In genomic region chr6:11766589-11767450, GRCh38 we compare ENCODE assay signal across 11 cellular contexts. TPM values are rescaled to one million over a fixed set of nuclear protein-coding genes. Genes with fewer than 3 reads are reported as not detected.
DNase-seq lines count a peak whose midpoint lies in the region; TF ChIP-seq lines count a peak whose summit lies in the region.
"Had no signal": no experiment of that assay in that cellular context is flagged by ENCODE, and none has a peak within 500 bp of the region (broad histone marks: within the 10 kb centered on the region; RNA-seq: fewer than 3 reads in every experiment).

No MANE protein-coding gene starts in this region.

- H3K36me3 ChIP-seq in mesodermal cell (ENCODE audit: control insufficient read depth, insufficient read depth, low read length), result no peaks in the 10 kb centered on the region
- no peaks in the 10 kb centered on the region for H3K36me3 ChIP-seq in neuronal stem cell (replicated peaks in 1 of 2; ENCODE audit: control insufficient read depth in 2 of 2, insufficient read depth in 2 of 2, low read length in 2 of 2)

- no peaks in the 10 kb centered on the region for H3K79me1 ChIP-seq in neuronal stem cell (ENCODE audit: low read depth, low read length)

- H2BK15ac ChIP-seq in neuronal stem cell (ENCODE audit: low read length), result no peak overlapping the region

- WGBS in mesodermal cell (ENCODE audit: insufficient coverage in 2 of 2), 2 experiments, result 53 to 61% methylated on average over 3 to 6 of the region's 8 CpGs
- WGBS in neuronal stem cell (ENCODE audit: extremely low coverage in 2 of 2, insufficient read length in 2 of 2, insufficient replicate concordance in 1 of 2), 2 donors, result no CpG with 5 or more reads among the region's 8 CpGs

- H3K14ac ChIP-seq in neuronal stem cell (ENCODE audit: low read length), result no peak overlapping the region

- peak; percentile 92 for DNase-seq in AG08395 (ENCODE audit: low spot score)
- DNase-seq in LHCN-M2 (ENCODE audit: low read depth), result peak; percentile 97
- DNase-seq in coronary artery (ENCODE audit: low spot score), result peak; percentile 72
- no peak for DNase-seq in neuronal stem cell (ENCODE audit: low spot score)
- DNase-seq in NCI-H82 treated with DMSO at 0.1 percent for 48 hours (lab: John Stamatoyannopoulos, UW; ENCODE audit: unreplicated experiment), result no peak
- DNase-seq in dorsolateral prefrontal cortex, result no peak
- no peak for DNase-seq in DMS153 (lab: John Stamatoyannopoulos, UW)
- DNase-seq: activated CD4-positive, alpha-beta memory T cell treated with anti-CD3 and anti-CD28 coated beads for 36 hours; effector CD8-positive, alpha-beta T cell had no signal

- H3K23ac ChIP-seq in neuronal stem cell (ENCODE audit: low read depth, low read length, poor library complexity), result no peak overlapping the region

- H4K8ac ChIP-seq in neuronal stem cell (ENCODE audit: low read depth, low read length), result no peak overlapping the region

- intact Hi-C loops in dorsolateral prefrontal cortex (cut with DNase I), result no loop called here

- H3K4ac ChIP-seq in neuronal stem cell (ENCODE audit: low read length), result no peak overlapping the region

- H3K9ac ChIP-seq in neuronal stem cell (ENCODE audit: low read depth, low read length, poor library complexity), result no peak overlapping the region

- H2BK5ac ChIP-seq in neuronal stem cell (ENCODE audit: low read length), result no peak overlapping the region

- no peak overlapping the region for H3K18ac ChIP-seq in neuronal stem cell (ENCODE audit: low read length)

- H3K9me3 ChIP-seq in mesodermal cell (ENCODE audit: control insufficient read depth, low read length), result no peaks in the 10 kb centered on the region
- H3K9me3 ChIP-seq in neuronal stem cell (replicated peaks in 1 of 2; ENCODE audit: control insufficient read depth in 2 of 2, insufficient read depth in 1 of 2, low read depth in 1 of 2, low read length in 2 of 2), result no peaks in the 10 kb centered on the region

- no peak overlapping the region for H2BK120ac ChIP-seq in neuronal stem cell (ENCODE audit: low read depth, low read length)

- H3K4me1 ChIP-seq in mesodermal cell (ENCODE audit: control insufficient read depth, insufficient read depth, low read length, poor library complexity, severe bottlenecking) (peaks cover 53% of the 10 kb centered on the region), neuronal stem cell (ENCODE audit: control insufficient read depth in 2 of 2, insufficient read depth in 1 of 2, low read depth in 1 of 2, low read length in 2 of 2) (peaks cover 7 to 19% of the 10 kb centered on the region in 2 donors)

- no peak overlapping the region for H4K91ac ChIP-seq in neuronal stem cell (ENCODE audit: low read depth, low read length, poor library complexity)

- H2BK12ac ChIP-seq in neuronal stem cell (ENCODE audit: low read length), result no peak overlapping the region

- H3K27me3 ChIP-seq in neuronal stem cell (ENCODE audit: control insufficient read depth in 3 of 3, insufficient read depth in 3 of 3, low read depth in 1 of 3, low read length in 3 of 3) (no peaks in the 10 kb centered on the region), dorsolateral prefrontal cortex (no peaks in the 10 kb centered on the region)

- H2AK5ac ChIP-seq in neuronal stem cell (ENCODE audit: low read depth, low read length), result no peak overlapping the region

- TF ChIP-seq CTCF in coronary artery (IDR thresholded peaks at IDR 0.05), result no peak
- TF ChIP-seq CTCF in dorsolateral prefrontal cortex (IDR thresholded peaks at IDR 0.05 in 54 of 56, conservative IDR thresholded peaks at IDR 0.05 in 2 of 56; ENCODE audit: low read depth in 1 of 56, partially characterized antibody in 56 of 56), result no peak

- H3K4me3 ChIP-seq in coronary artery (no peak overlapping the region), mesodermal cell (ENCODE audit: extremely low read depth, insufficient read depth, low read length, poor library complexity, severe bottlenecking) (no peak overlapping the region), neuronal stem cell (ENCODE audit: low read length in 2 of 2) (no peak overlapping the region), dorsolateral prefrontal cortex (no peak overlapping the region)

- H3K4me2 ChIP-seq in neuronal stem cell (ENCODE audit: insufficient read depth, low read length, poor library complexity, severe bottlenecking), result no peak overlapping the region

- peak overlapping the region; percentile 82 to 84 for H3K27ac ChIP-seq in coronary artery
- peak overlapping the region; percentile 92 for H3K27ac ChIP-seq in mesodermal cell (ENCODE audit: low read depth, low read length, severe bottlenecking)
- H3K27ac ChIP-seq in neuronal stem cell (replicated peaks; ENCODE audit: low read length), result no peak overlapping the region
- no peak overlapping the region for H3K27ac ChIP-seq in dorsolateral prefrontal cortex
- H3K27ac ChIP-seq: HL-60 had no signal

- no peak overlapping the region for H2AFZ ChIP-seq in neuronal stem cell (ENCODE audit: low read length)

RNA-seq across cellular contexts. Expression of gene ADTRP, which starts 11.8 kb away (rescaled TPM):
- total RNA-seq in LHCN-M2 (2014; rRNA removed) (0.64 and 2.2 TPM in 2 replicates), dorsolateral prefrontal cortex (10 to 100 TPM in 34 of 120 experiments, 1 to 10 TPM in 83, under 1 TPM in 3; 0.47 to 21.1 (median 7.9) TPM)
- polyA plus RNA-seq in LHCN-M2 (2012), result 1.9 TPM
- not detected for polyA plus RNA-seq in mesodermal cell (2013, experiment 1 of 2)
- not detected for polyA plus RNA-seq in mesodermal cell (2013, experiment 2 of 2)
- not detected for polyA plus RNA-seq in neuronal stem cell (2013, experiment 1 of 2)
- not detected for polyA plus RNA-seq in neuronal stem cell (2013, experiment 2 of 2)

Comparison
In these comparisons a context has a peak if more than half of its experiments do, and no peak if none do; other contexts are left out.
1. DNase-seq: peak in AG08395 (single experiment), LHCN-M2 (single experiment) and coronary artery (single experiment); none in neuronal stem cell (single experiment), NCI-H82 treated with DMSO at 0.1 percent for 48 hours (single experiment), dorsolateral prefrontal cortex (0 of 10) and DMS153 (single experiment).
2. H3K27ac ChIP-seq: peak in coronary artery (2 of 2) and mesodermal cell (single experiment); none in neuronal stem cell (single experiment) and dorsolateral prefrontal cortex (0 of 59).